ENCODE assay signal across 1 cellular context in the genomic region with DNA sequence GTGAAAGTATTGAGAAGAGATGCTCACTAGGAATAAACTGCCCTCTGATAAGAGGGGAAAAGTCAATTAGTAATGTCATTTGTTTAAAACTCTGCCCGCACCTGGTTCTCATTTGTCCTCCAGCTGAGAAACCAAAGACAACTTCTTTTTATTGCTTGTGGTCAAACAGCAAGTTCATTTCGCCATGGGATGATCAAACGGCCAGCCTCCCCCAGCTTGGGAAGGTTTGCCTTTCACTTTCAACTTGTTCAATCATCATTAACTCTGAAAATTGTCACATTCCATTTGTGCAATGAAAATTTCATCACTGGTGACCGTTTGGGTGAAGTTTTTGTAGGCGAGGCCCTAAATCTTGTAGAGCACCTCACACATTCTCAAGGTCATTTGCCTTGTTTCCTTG.
TF ChIP-seq lines count a peak whose summit lies in the region.

No MANE protein-coding gene starts in this region.

TF ChIP-seq in IMR-90, 13 proteins besides CTCF, POLR2A, EP300 and RAD21:
- TF ChIP-seq, protein P1, sequence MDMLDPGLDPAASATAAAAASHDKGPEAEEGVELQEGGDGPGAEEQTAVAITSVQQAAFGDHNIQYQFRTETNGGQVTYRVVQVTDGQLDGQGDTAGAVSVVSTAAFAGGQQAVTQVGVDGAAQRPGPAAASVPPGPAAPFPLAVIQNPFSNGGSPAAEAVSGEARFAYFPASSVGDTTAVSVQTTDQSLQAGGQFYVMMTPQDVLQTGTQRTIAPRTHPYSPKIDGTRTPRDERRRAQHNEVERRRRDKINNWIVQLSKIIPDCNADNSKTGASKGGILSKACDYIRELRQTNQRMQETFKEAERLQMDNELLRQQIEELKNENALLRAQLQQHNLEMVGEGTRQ (IDR thresholded peaks at IDR 0.05; ENCODE audit: low read depth, low read length), result no peak
- no peak for TF ChIP-seq MXI1 (IDR thresholded peaks at IDR 0.05; ENCODE audit: borderline replicate concordance, low read depth, low read length)
- no peak for TF ChIP-seq BHLHE40 (IDR thresholded peaks at IDR 0.05; ENCODE audit: low read depth, low read length)
- no peak for TF ChIP-seq RFX5 (IDR thresholded peaks at IDR 0.05; ENCODE audit: low read depth, low read length)
- no peak for TF ChIP-seq MAFK (IDR thresholded peaks at IDR 0.05; ENCODE audit: low read depth, low read length)
- TF ChIP-seq CHD1 (IDR thresholded peaks at IDR 0.05; ENCODE audit: low read depth, low read length), result no peak
- TF ChIP-seq FOS (IDR thresholded peaks at IDR 0.05; ENCODE audit: low read depth, low read length), result no peak
- no peak for TF ChIP-seq RCOR1 (IDR thresholded peaks at IDR 0.05; ENCODE audit: insufficient replicate concordance, low read length)
- no peak for TF ChIP-seq NFE2L2 (IDR thresholded peaks at IDR 0.05; ENCODE audit: low read depth, low read length)
- no peak for TF ChIP-seq SMC3 (IDR thresholded peaks at IDR 0.05; ENCODE audit: low read depth, low read length)
- no peak for TF ChIP-seq MAZ (IDR thresholded peaks at IDR 0.05; ENCODE audit: borderline replicate concordance, low read depth, low read length)
- no peak for TF ChIP-seq CEBPB (IDR thresholded peaks at IDR 0.05; ENCODE audit: low read depth, low read length)
- TF ChIP-seq ELK1 (IDR thresholded peaks at IDR 0.05; ENCODE audit: borderline replicate concordance, low read depth, low read length), result no peak
